Comparison of ENCODE assay signal across 21 cellular contexts in the genomic region with DNA sequence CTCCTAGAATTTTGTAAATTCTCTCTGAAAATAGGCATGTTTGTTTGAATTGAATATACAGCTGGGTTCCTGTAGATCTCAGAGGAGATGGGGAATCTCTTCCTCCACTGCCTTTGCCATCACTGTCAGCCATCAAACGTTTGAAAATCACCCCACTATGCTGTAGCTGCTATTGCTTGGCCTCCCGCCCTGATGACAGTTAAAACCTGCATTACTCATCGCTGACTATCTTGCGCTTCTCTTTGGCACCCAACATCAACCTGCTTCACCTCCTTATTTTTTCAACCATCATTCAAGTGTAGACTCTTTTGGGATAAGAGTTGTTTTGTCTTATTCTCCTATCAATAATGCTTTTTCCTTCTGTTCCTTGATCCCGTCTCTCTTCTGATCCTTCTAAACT.
"Had no signal": no experiment of that assay in that cellular context is flagged by ENCODE, and none has a peak within 500 bp of the region (broad histone marks: within the 10 kb centered on the region; RNA-seq: fewer than 3 reads in every experiment).

No MANE protein-coding gene starts in this region.

- H3K4me1 ChIP-seq: colonic mucosa, pancreas, psoas muscle, right lobe of liver, testis, tibial nerve, upper lobe of right lung had no signal

- H3K36me3 ChIP-seq: colonic mucosa, pancreas, right lobe of liver, tibial nerve, upper lobe of right lung had no signal

- H3K27me3 ChIP-seq: colonic mucosa, pancreas, right lobe of liver, testis, tibial nerve, upper lobe of right lung had no signal

- H3K9me3 ChIP-seq: colonic mucosa, pancreas, psoas muscle, right lobe of liver, testis, tibial nerve, upper lobe of right lung had no signal

- H3K4me3 ChIP-seq: colonic mucosa, pancreas, psoas muscle, right lobe of liver, testis, tibial nerve, upper lobe of right lung had no signal

- H3K27ac ChIP-seq: colonic mucosa, pancreas, psoas muscle, right lobe of liver, testis, tibial nerve, upper lobe of right lung had no signal

- ATAC-seq: esophagus mucosa; left colon; pancreas; psoas muscle; right lobe of liver; stimulated activated effector memory CD8-positive, alpha-beta T cell treated with anti-CD3 and anti-CD28 coated beads, Interleukin-12 subunit alpha, Interleukin-12 subunit beta, amount 100 ng/mL, for 72 hours; stimulated activated naive CD8-positive, alpha-beta T cell treated with anti-CD3 and anti-CD28 coated beads, Interleukin-15, Interleukin-2, amounts not matched to agents 100 U/mL and 50 U/mL, for 24 hours; upper lobe of right lung had no signal

- DNase-seq: colonic mucosa; dermis blood vessel endothelial cell; effector CD4-positive, alpha-beta T cell; immature natural killer cell; kidney; left colon; mesendoderm; naive B cell; occipital lobe; pancreas; psoas muscle; retina; right lobe of liver; stimulated activated CD4-positive, alpha-beta T cell treated with anti-CD3 and anti-CD28 coated beads, Interleukin-4, amount 100 ng/mL, for 1 hour; stimulated activated CD8-positive, alpha-beta memory T cell treated with anti-CD3 and anti-CD28 coated beads, Interleukin-4, amount 100 ng/mL, for 48 hours; stimulated activated naive CD8-positive, alpha-beta T cell treated with anti-CD3 and anti-CD28 coated beads, Interleukin-15, Interleukin-2, amounts not matched to agents 100 U/mL and 50 U/mL, for 24 hours; testis; upper lobe of right lung had no signal
